In the genomic region with DNA sequence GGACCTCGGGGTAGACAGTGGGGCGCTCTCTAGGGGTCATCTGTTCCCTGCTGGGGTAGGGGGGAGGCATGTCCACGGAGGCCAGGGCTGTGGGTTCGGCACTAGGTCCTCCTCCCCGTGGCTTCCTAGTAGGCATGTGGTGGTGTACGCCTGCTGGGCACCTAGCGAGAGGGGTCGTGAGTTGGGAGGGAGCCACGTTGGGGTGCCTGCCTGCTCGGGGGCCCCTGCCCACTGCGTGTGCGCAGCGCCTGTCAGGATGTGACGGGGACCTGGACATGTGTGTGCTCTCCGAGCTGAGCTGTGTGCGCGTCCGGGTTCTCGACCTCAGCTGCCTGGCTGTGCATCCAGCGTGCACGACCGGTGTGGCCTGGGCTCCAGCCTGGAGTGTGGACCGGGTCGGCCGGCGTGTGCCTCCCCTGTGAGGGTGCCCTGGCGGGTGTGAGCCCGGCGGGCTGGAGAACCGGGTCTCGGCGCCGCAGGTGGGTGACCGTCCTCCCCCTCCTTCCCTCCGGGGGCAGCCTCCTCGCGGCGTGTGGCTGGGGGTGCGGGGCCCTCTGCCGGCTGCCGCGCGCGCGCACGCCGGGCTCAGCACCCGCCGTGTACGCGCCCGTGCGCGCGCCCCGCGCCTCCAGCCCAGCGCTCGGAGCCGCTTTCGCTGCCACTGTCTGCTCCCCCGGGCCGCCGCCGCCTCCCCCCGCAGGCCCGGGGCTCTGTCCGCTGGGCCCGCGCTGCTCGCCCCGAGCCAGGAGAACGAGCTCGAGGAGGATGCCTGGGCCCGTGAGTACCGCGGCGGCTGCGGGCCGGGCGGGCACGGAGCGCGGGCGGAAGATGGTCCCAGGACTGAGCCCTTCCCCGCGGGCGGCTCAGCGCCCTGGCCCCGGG, we compare ENCODE assay signal across 8 cellular contexts. TPM values are rescaled to one million over a fixed set of nuclear protein-coding genes. Genes with fewer than 3 reads are reported as not detected.
DNase-seq lines count a peak whose midpoint lies in the region; ATAC-seq and TF ChIP-seq lines count a peak whose summit lies in the region.

A gene with protein sequence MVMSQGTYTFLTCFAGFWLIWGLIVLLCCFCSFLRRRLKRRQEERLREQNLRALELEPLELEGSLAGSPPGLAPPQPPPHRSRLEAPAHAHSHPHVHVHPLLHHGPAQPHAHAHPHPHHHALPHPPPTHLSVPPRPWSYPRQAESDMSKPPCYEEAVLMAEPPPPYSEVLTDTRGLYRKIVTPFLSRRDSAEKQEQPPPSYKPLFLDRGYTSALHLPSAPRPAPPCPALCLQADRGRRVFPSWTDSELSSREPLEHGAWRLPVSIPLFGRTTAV (plus strand): TSS at position 631 of the 882 bp plus-strand sequence. CDS start 8,254 bp downstream, outside the sequence.

- H4K20me1 ChIP-seq in OCI-LY3 (ENCODE audit: insufficient read depth, low read length), result no peaks in the 10 kb centered on the region

- DNase-seq in CD14-positive monocyte (ENCODE audit: low spot score) (no peak), esophagus muscularis mucosa (ENCODE audit: extremely low spot score) (no peak), myocyte (ENCODE audit: low read depth) (peak; percentile 70), stromal cell of bone marrow (ENCODE audit: low read depth) (peak; percentile 44)
- DNase-seq in activated T-cell treated with anti-CD3 and anti-CD28 coated beads, Interleukin-2, amount 50 U/mL, for 4 hours, result peak; percentile 68

- H3K9me3 Mint-ChIP-seq in CD14-positive monocyte, result peaks cover 0 to 4% (median 0%) of the 10 kb centered on the region in 7 donors
- no peaks in the 10 kb centered on the region for H3K9me3 Mint-ChIP-seq in activated T-cell treated with anti-CD3 and anti-CD28 coated beads, Interleukin-2, amount 50 U/mL, for 4 hours

- peak within 1 kb of the TSS; percentile 66 to 73 for H3K4me3 Mint-ChIP-seq in CD14-positive monocyte
- H3K4me3 Mint-ChIP-seq in activated T-cell treated with anti-CD3 and anti-CD28 coated beads, Interleukin-2, amount 50 U/mL, for 4 hours, result peak within 1 kb of the TSS; percentile 79

- no peaks in the 10 kb centered on the region for H3K79me2 ChIP-seq in OCI-LY3 (ENCODE audit: low read length)

- H3K27ac Mint-ChIP-seq in CD14-positive monocyte, result peak within 1 kb of the TSS; percentile 42 to 84 (median 61)

- peak within 1 kb of the TSS; percentile 78 for H3K9ac ChIP-seq in OCI-LY3 (ENCODE audit: low read length)

- TF ChIP-seq POLR2A in GM19099 (IDR thresholded peaks at IDR 0.05; ENCODE audit: extremely low read depth, insufficient read length, low read depth), result peak; percentile 61
- no peak for TF ChIP-seq POLR2A in esophagus muscularis mucosa (IDR thresholded peaks at IDR 0.05; ENCODE audit: low read depth)

- peaks cover 35% of the 10 kb centered on the region for H3K4me1 ChIP-seq in OCI-LY3 (ENCODE audit: low read length)
- peaks cover 22 to 32% (median 29%) of the 10 kb centered on the region in 4 donors for H3K4me1 ChIP-seq in esophagus muscularis mucosa

- no peaks in the 10 kb centered on the region for H3K9me3 ChIP-seq in OCI-LY3 (ENCODE audit: insufficient read depth, low read length)
- H3K9me3 ChIP-seq in esophagus muscularis mucosa, result no peaks in the 10 kb centered on the region

- H3K4me3 ChIP-seq in OCI-LY3 (ENCODE audit: low read length), result peak within 1 kb of the TSS; percentile 81
- peak within 1 kb of the TSS; percentile 60 to 67 (median 65) for H3K4me3 ChIP-seq in esophagus muscularis mucosa

- peaks cover 41% of the 10 kb centered on the region for H3K4me1 Mint-ChIP-seq in CD14-positive monocyte
- peaks cover 48% of the 10 kb centered on the region for H3K4me1 Mint-ChIP-seq in activated T-cell treated with anti-CD3 and anti-CD28 coated beads, Interleukin-2, amount 50 U/mL, for 4 hours (ENCODE audit: low read depth)

- intact Hi-C loops in CD14-positive monocyte (cut with micrococcal nuclease), result no loop called here
- intact Hi-C loops in esophagus muscularis mucosa (cut with DNase I), result no loop called here

- H3K27me3 Mint-ChIP-seq in CD14-positive monocyte (ENCODE audit: low read depth in 3 of 3), result peaks cover 32 to 48% (median 36%) of the 10 kb centered on the region in 3 donors
- H3K27me3 Mint-ChIP-seq in activated T-cell treated with anti-CD3 and anti-CD28 coated beads, Interleukin-2, amount 50 U/mL, for 4 hours (ENCODE audit: low read depth), result no peaks in the 10 kb centered on the region

- no peaks in the 10 kb centered on the region for H3K27me3 ChIP-seq in OCI-LY3 (ENCODE audit: low read depth, low read length)
- peaks cover 0 to 52% (median 9%) of the 10 kb centered on the region in 4 donors for H3K27me3 ChIP-seq in esophagus muscularis mucosa

- H3K27ac ChIP-seq in OCI-LY3 (ENCODE audit: low read length) (no peak within 1 kb of the TSS), esophagus muscularis mucosa (replicated peaks in 1 of 4) (peak within 1 kb of the TSS in 1 of 4 donors; percentile 14)

- TF ChIP-seq EP300 in esophagus muscularis mucosa (IDR thresholded peaks at IDR 0.05), result no peak

- TF ChIP-seq CTCF in CD14-positive monocyte (IDR thresholded peaks at IDR 0.05), result no peak
- no peak for TF ChIP-seq CTCF in OCI-LY3 (IDR thresholded peaks at IDR 0.05; ENCODE audit: low read depth, low read length)
- peak in 1 of 3 experiments; percentile 30 for TF ChIP-seq CTCF in esophagus muscularis mucosa (IDR thresholded peaks at IDR 0.05)

- ATAC-seq in HG03354 (IDR thresholded peaks at IDR 0.05; ENCODE audit: poor library complexity, severe bottlenecking, unreplicated experiment), result peak; percentile 66
- peak; percentile 59 to 61 for ATAC-seq in activated T-cell treated with anti-CD3 and anti-CD28 coated beads, Interleukin-2, amount 50 U/mL, for 4 hours

- H3K36me3 ChIP-seq in OCI-LY3 (replicated peaks; ENCODE audit: low read depth, low read length) (no peaks in the 10 kb centered on the region), esophagus muscularis mucosa (peaks cover 4 to 15% (median 9%) of the 10 kb centered on the region in 4 donors)

- H3K4me2 ChIP-seq in OCI-LY3 (ENCODE audit: low read length), result peak within 1 kb of the TSS; percentile 100

- peaks cover 20 to 25% of the 10 kb centered on the region in 2 donors for H3K36me3 Mint-ChIP-seq in CD14-positive monocyte
- H3K36me3 Mint-ChIP-seq in activated T-cell treated with anti-CD3 and anti-CD28 coated beads, Interleukin-2, amount 50 U/mL, for 4 hours (ENCODE audit: insufficient read depth), result peaks cover 6% of the 10 kb centered on the region

- 0% methylated on average over 1 of the region's 90 CpGs for WGBS in esophagus muscularis mucosa

- peak within 1 kb of the TSS; percentile 47 for H2AFZ ChIP-seq in OCI-LY3 (ENCODE audit: low read depth, low read length)

RNA-seq across cellular contexts. Expression of the gene that starts here (rescaled TPM):
- 1 to 10 TPM; 1.8 to 2.1 TPM for polyA plus RNA-seq in CD14-positive monocyte
- 10 to 100 TPM; 11.7 to 19.8 (median 14.2) TPM for total RNA-seq in activated T-cell treated with anti-CD3 and anti-CD28 coated beads, Interleukin-2, amount 50 U/mL, for 4 hours
- 1 to 10 TPM in 2 of 4 donors, under 1 TPM in 2; 0.42 to 2.5 (median 1.6) TPM for total RNA-seq in esophagus muscularis mucosa
- 23.1 and 38.7 TPM in 2 replicates for total RNA-seq in myocyte
- 12.4 TPM for polyA plus RNA-seq in myocyte (2012)

Comparison
In these comparisons a context has a peak if more than half of its experiments do, and no peak if none do; other contexts are left out.
1. DNase-seq: peak in activated T-cell treated with anti-CD3 and anti-CD28 coated beads, Interleukin-2, amount 50 U/mL, for 4 hours (single experiment), myocyte (single experiment) and stromal cell of bone marrow (single experiment); none in CD14-positive monocyte (single experiment) and esophagus muscularis mucosa (single experiment).